18 cellular contexts compared by ENCODE assay signal in the genomic region with DNA sequence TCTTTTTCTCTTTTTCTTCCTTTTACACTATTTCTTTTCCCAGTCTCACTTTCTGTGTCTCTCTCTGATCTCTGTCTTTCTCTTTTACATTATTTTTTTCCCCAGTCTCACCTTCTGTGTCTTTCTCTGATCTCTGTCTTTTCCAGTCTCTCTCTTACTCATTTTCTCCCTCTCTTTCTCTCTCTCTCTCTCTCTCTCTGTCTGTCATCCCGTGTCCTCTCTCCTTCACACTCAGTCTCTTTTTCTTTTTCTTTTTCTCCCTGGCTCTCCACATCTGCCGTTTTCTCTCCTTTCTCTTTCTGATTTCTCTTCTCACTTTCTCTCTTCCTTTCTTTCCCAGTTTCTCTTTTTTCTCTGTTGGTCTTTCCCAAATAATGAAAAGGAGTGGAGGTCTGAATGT. TPM values are rescaled to one million over a fixed set of nuclear protein-coding genes. Genes with fewer than 3 reads are reported as not detected.
DNase-seq lines count a peak whose midpoint lies in the region; ATAC-seq and TF ChIP-seq lines count a peak whose summit lies in the region.
"Had no signal": no experiment of that assay in that cellular context is flagged by ENCODE, and none has a peak within 500 bp of the region (broad histone marks: within the 10 kb centered on the region; RNA-seq: fewer than 3 reads in every experiment).

No MANE protein-coding gene starts in this region.

- intact Hi-C loops in activated CD4-positive, alpha-beta memory T cell treated with anti-CD3 and anti-CD28 coated beads for 36 hours (cut with micrococcal nuclease): no loop called here
- intact Hi-C loops in CD4-positive, alpha-beta T cell (cut with DNase I, micrococcal nuclease): loop anchor here in 1 of 2 experiments (5.0 to 10.0 kb wide), 3 partner anchors 56 to 286 kb away; partner anchors contain the start of genes DHRS1, DHRS4, IRF9 and NOP9
- intact Hi-C loops in activated B cell treated with CpG ODN at 0.5 μM for 24 hours (cut with micrococcal nuclease): no loop called here

- no peaks in the 10 kb centered on the region for H3K36me3 Mint-ChIP-seq in activated CD4-positive, alpha-beta memory T cell treated with anti-CD3 and anti-CD28 coated beads for 36 hours
- H3K36me3 Mint-ChIP-seq in activated CD4-positive, alpha-beta memory T cell treated with anti-CD3 and anti-CD28 coated beads, Interleukin-2, amount 10 ng/mL, durations not matched to agents 7 days and 5 days (ENCODE audit: low read depth): peaks cover 11% of the 10 kb centered on the region
- H3K36me3 Mint-ChIP-seq in CD4-positive, alpha-beta T cell (ENCODE audit: low read depth): peaks cover 6% of the 10 kb centered on the region
- H3K36me3 Mint-ChIP-seq in activated B cell treated with CpG ODN at 0.5 μM for 24 hours (ENCODE audit: low read depth) (peaks cover 3% of the 10 kb centered on the region), memory B cell (peaks cover 9% of the 10 kb centered on the region)

- POLR2A ChIA-PET in activated CD4-positive, alpha-beta memory T cell treated with anti-CD3 and anti-CD28 coated beads for 36 hours (lab: Charles Lee): no interaction called here
- POLR2A ChIA-PET in activated CD4-positive, alpha-beta memory T cell treated with anti-CD3 and anti-CD28 coated beads, Interleukin-2, amount 10 ng/mL, durations not matched to agents 7 days and 5 days (lab: Charles Lee): no interaction called here
- POLR2A ChIA-PET in CD4-positive, alpha-beta T cell (lab: Charles Lee): no interaction called here
- POLR2A ChIA-PET in activated B cell treated with CpG ODN at 0.5 μM for 24 hours (lab: Charles Lee): no interaction called here

- H3K4me3 Mint-ChIP-seq in activated CD4-positive, alpha-beta memory T cell treated with anti-CD3 and anti-CD28 coated beads for 36 hours: no peak overlapping the region
- no peak overlapping the region for H3K4me3 Mint-ChIP-seq in activated CD4-positive, alpha-beta memory T cell treated with anti-CD3 and anti-CD28 coated beads, Interleukin-2, amount 10 ng/mL, durations not matched to agents 7 days and 5 days
- peak overlapping the region; percentile 26 for H3K4me3 Mint-ChIP-seq in CD4-positive, alpha-beta T cell
- no peak overlapping the region for H3K4me3 Mint-ChIP-seq in activated B cell treated with CpG ODN at 0.5 μM for 24 hours
- no peak overlapping the region for H3K4me3 Mint-ChIP-seq in memory B cell

- no peak overlapping the region for H3K27ac ChIP-seq in CD4-positive, alpha-beta T cell (ENCODE audit: low read depth, low read length)
- H3K27ac ChIP-seq: body of pancreas, foreskin keratinocyte, RWPE1, upper lobe of right lung had no signal

- no peaks in the 10 kb centered on the region for H3K27me3 ChIP-seq in CD4-positive, alpha-beta T cell (ENCODE audit: control insufficient read depth, insufficient read depth, low read length)
- H3K27me3 ChIP-seq: body of pancreas, foreskin keratinocyte, MG63, upper lobe of right lung had no signal

- CTCF ChIA-PET in activated CD4-positive, alpha-beta memory T cell treated with anti-CD3 and anti-CD28 coated beads for 36 hours (lab: Charles Lee): interaction anchor here (0.6 kb wide), 2 partner anchors 83 to 97 kb away, joined by 3 to 5 read pairs; no protein-coding TSS in a partner anchor
- CTCF ChIA-PET in activated CD4-positive, alpha-beta memory T cell treated with anti-CD3 and anti-CD28 coated beads, Interleukin-2, amount 10 ng/mL, durations not matched to agents 7 days and 5 days (lab: Charles Lee): no interaction called here
- CTCF ChIA-PET in CD4-positive, alpha-beta T cell (lab: Charles Lee): no interaction called here
- CTCF ChIA-PET in activated B cell treated with CpG ODN at 0.5 μM for 24 hours (lab: Charles Lee): interaction anchor here (1.0 kb wide), 1 partner anchor 150 kb away, joined by 3 read pairs; the partner anchor contains the start of gene IRF9

- peaks cover 38% of the 10 kb centered on the region for H3K4me1 Mint-ChIP-seq in activated CD4-positive, alpha-beta memory T cell treated with anti-CD3 and anti-CD28 coated beads for 36 hours (ENCODE audit: low read depth)
- H3K4me1 Mint-ChIP-seq in activated CD4-positive, alpha-beta memory T cell treated with anti-CD3 and anti-CD28 coated beads, Interleukin-2, amount 10 ng/mL, durations not matched to agents 7 days and 5 days: peaks cover 39% of the 10 kb centered on the region
- peaks cover 42% of the 10 kb centered on the region for H3K4me1 Mint-ChIP-seq in CD4-positive, alpha-beta T cell (ENCODE audit: low read depth)
- H3K4me1 Mint-ChIP-seq in activated B cell treated with CpG ODN at 0.5 μM for 24 hours (peaks cover 21% of the 10 kb centered on the region), memory B cell (peaks cover 27% of the 10 kb centered on the region)

- TF ChIP-seq CTCF in CD4-positive, alpha-beta T cell (IDR thresholded peaks at IDR 0.05): no peak
- TF ChIP-seq CTCF in activated B cell treated with CpG ODN at 0.5 μM for 24 hours (IDR thresholded peaks at IDR 0.05): no peak

- peak overlapping the region; percentile 30 for H3K27ac Mint-ChIP-seq in activated CD4-positive, alpha-beta memory T cell treated with anti-CD3 and anti-CD28 coated beads for 36 hours
- no peak overlapping the region for H3K27ac Mint-ChIP-seq in activated CD4-positive, alpha-beta memory T cell treated with anti-CD3 and anti-CD28 coated beads, Interleukin-2, amount 10 ng/mL, durations not matched to agents 7 days and 5 days
- H3K27ac Mint-ChIP-seq in CD4-positive, alpha-beta T cell: peak overlapping the region; percentile 58
- H3K27ac Mint-ChIP-seq in activated B cell treated with CpG ODN at 0.5 μM for 24 hours (peak overlapping the region; percentile 7), memory B cell (peak overlapping the region; percentile 84)

- no peaks in the 10 kb centered on the region for H3K27me3 Mint-ChIP-seq in activated CD4-positive, alpha-beta memory T cell treated with anti-CD3 and anti-CD28 coated beads for 36 hours
- H3K27me3 Mint-ChIP-seq in activated CD4-positive, alpha-beta memory T cell treated with anti-CD3 and anti-CD28 coated beads, Interleukin-2, amount 10 ng/mL, durations not matched to agents 7 days and 5 days: no peaks in the 10 kb centered on the region
- H3K27me3 Mint-ChIP-seq in CD4-positive, alpha-beta T cell: no peaks in the 10 kb centered on the region
- H3K27me3 Mint-ChIP-seq in activated B cell treated with CpG ODN at 0.5 μM for 24 hours: no peaks in the 10 kb centered on the region
- H3K27me3 Mint-ChIP-seq in memory B cell: no peaks in the 10 kb centered on the region

- no peak for ATAC-seq in CD4-positive, alpha-beta T cell (ENCODE audit: poor library complexity)
- ATAC-seq in activated B cell treated with CpG ODN at 0.5 μM for 24 hours (ENCODE audit: low read depth) (no peak), memory B cell (ENCODE audit: low read depth) (no peak), HG03135 (IDR thresholded peaks at IDR 0.05; ENCODE audit: unreplicated experiment) (no peak)
- ATAC-seq: body of pancreas, foreskin keratinocyte, upper lobe of right lung had no signal

- H3K9me3 Mint-ChIP-seq in activated CD4-positive, alpha-beta memory T cell treated with anti-CD3 and anti-CD28 coated beads for 36 hours: no peaks in the 10 kb centered on the region
- H3K9me3 Mint-ChIP-seq in activated CD4-positive, alpha-beta memory T cell treated with anti-CD3 and anti-CD28 coated beads, Interleukin-2, amount 10 ng/mL, durations not matched to agents 7 days and 5 days: no peaks in the 10 kb centered on the region
- H3K9me3 Mint-ChIP-seq in CD4-positive, alpha-beta T cell: no peaks in the 10 kb centered on the region
- H3K9me3 Mint-ChIP-seq in activated B cell treated with CpG ODN at 0.5 μM for 24 hours (no peaks in the 10 kb centered on the region), memory B cell (no peaks in the 10 kb centered on the region)

- no peak for DNase-seq in activated CD4-positive, alpha-beta memory T cell treated with anti-CD3 and anti-CD28 coated beads for 36 hours
- no peak for DNase-seq in activated CD4-positive, alpha-beta memory T cell treated with anti-CD3 and anti-CD28 coated beads, Interleukin-2, amount 10 ng/mL, durations not matched to agents 7 days and 5 days
- DNase-seq in CD4-positive, alpha-beta T cell: no peak
- no peak for DNase-seq in activated B cell treated with CpG ODN at 0.5 μM for 24 hours
- DNase-seq in memory B cell (ENCODE audit: low spot score in 2 of 2): no peak
- no peak for DNase-seq in NCI-H1417 (lab: John Stamatoyannopoulos, UW)
- no peak for DNase-seq in mesenteric fat pad (ENCODE audit: low spot score)
- DNase-seq: activated gamma-delta T cell treated with Interleukin-2 at 50 U/mL for 16 hours; body of pancreas; dermis blood vessel endothelial cell; EL; foreskin keratinocyte; MG63; nucleus accumbens; stimulated activated CD4-positive, alpha-beta T cell treated with anti-CD3 and anti-CD28 coated beads, Interleukin-15, amount 100 ng/mL, for 24 hours; upper lobe of right lung had no signal

- H3K9me3 ChIP-seq in CD4-positive, alpha-beta T cell (ENCODE audit: control insufficient read depth, low read length): no peaks in the 10 kb centered on the region
- H3K9me3 ChIP-seq: body of pancreas, MG63, upper lobe of right lung had no signal

RNA-seq across cellular contexts. Expression of gene DHRS4L2, which starts 22.3 kb away (rescaled TPM):
- total RNA-seq in activated CD4-positive, alpha-beta memory T cell treated with anti-CD3 and anti-CD28 coated beads for 36 hours: 10 to 100 TPM; 27.6 to 29.6 TPM
- 10 to 100 TPM; 18.3 to 20.2 TPM for total RNA-seq in activated CD4-positive, alpha-beta memory T cell treated with anti-CD3 and anti-CD28 coated beads, Interleukin-2, amount 10 ng/mL, durations not matched to agents 7 days and 5 days
- 1 to 10 TPM; 8.3 to 8.7 TPM for total RNA-seq in CD4-positive, alpha-beta T cell
- total RNA-seq in activated B cell treated with CpG ODN at 0.5 μM for 24 hours: 12.7 and 17.9 TPM in 2 replicates
- 18.9 TPM for total RNA-seq in mesenteric fat pad

RNA-seq across cellular contexts. Expression of gene CARMIL3, which starts 40.8 kb away (rescaled TPM):
- under 1 TPM; 0.75 to 1.00 TPM for total RNA-seq in activated CD4-positive, alpha-beta memory T cell treated with anti-CD3 and anti-CD28 coated beads for 36 hours
- total RNA-seq in activated CD4-positive, alpha-beta memory T cell treated with anti-CD3 and anti-CD28 coated beads, Interleukin-2, amount 10 ng/mL, durations not matched to agents 7 days and 5 days: 1 to 10 TPM; 3.7 to 4.2 TPM
- under 1 TPM; 0.05 to 0.11 TPM for total RNA-seq in CD4-positive, alpha-beta T cell
- total RNA-seq in activated B cell treated with CpG ODN at 0.5 μM for 24 hours (3.5 and 3.9 TPM in 2 replicates), mesenteric fat pad (0.61 TPM)
- total RNA-seq: dermis blood vessel endothelial cell had no signal

RNA-seq across cellular contexts. Expression of gene DHRS4, which starts 57.5 kb away (rescaled TPM):
- total RNA-seq in activated CD4-positive, alpha-beta memory T cell treated with anti-CD3 and anti-CD28 coated beads for 36 hours: 10 to 100 TPM; 25.7 to 27.0 TPM
- total RNA-seq in activated CD4-positive, alpha-beta memory T cell treated with anti-CD3 and anti-CD28 coated beads, Interleukin-2, amount 10 ng/mL, durations not matched to agents 7 days and 5 days: 10 to 100 TPM; 17.6 to 19.0 TPM
- 1 to 10 TPM; 6.6 to 6.7 TPM for total RNA-seq in CD4-positive, alpha-beta T cell
- total RNA-seq in activated B cell treated with CpG ODN at 0.5 μM for 24 hours (15.8 and 16.1 TPM in 2 replicates), mesenteric fat pad (19.2 TPM)

Comparison
In these comparisons a context has a peak if more than half of its experiments do, and no peak if none do; other contexts are left out.
1. CTCF ChIA-PET loops: an anchor here in activated CD4-positive, alpha-beta memory T cell treated with anti-CD3 and anti-CD28 coated beads for 36 hours (0.6 kb wide) and activated B cell treated with CpG ODN at 0.5 μM for 24 hours (1.0 kb wide); none called in activated CD4-positive, alpha-beta memory T cell treated with anti-CD3 and anti-CD28 coated beads, Interleukin-2, amount 10 ng/mL, durations not matched to agents 7 days and 5 days and CD4-positive, alpha-beta T cell.